Comparison of ENCODE assay signal across 21 cellular contexts in the genomic region with DNA sequence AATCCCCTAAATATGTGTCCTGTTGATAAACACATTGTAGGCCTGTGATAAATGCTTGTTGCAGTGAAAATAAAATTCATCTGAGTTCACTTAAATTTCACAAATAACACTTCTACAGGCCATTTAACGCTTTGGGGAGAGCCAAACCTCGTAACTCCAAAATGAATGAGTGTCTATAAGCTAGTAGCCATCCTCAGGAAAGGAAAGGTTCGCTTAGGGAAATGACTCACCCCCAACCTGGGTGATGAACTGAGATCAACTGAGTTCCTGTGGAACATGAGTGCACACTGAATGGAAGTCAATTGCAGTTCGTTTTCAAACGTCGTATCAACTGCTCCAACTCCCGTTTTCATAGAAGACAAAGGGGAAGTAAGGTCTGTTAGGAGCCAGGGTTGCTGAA.
DNase-seq lines count a peak whose midpoint lies in the region; ATAC-seq, FAIRE-seq and TF ChIP-seq lines count a peak whose summit lies in the region.
"Had no signal": no experiment of that assay in that cellular context is flagged by ENCODE, and none has a peak within 500 bp of the region (broad histone marks: within the 10 kb centered on the region; RNA-seq: fewer than 3 reads in every experiment).

No MANE protein-coding gene starts in this region.

- no peak overlapping the region for H3K4me3 ChIP-seq in OCI-LY7 (ENCODE audit: low read depth, low read length, poor library complexity, severe bottlenecking)
- H3K4me3 ChIP-seq in astrocyte (ENCODE audit: insufficient read depth, low read depth, low read length), result no peak overlapping the region
- H3K4me3 ChIP-seq: ascending aorta, mucosa of descending colon, tibial artery had no signal

- BruUV-seq in OCI-LY7 (replicated peaks; lab: Mats Ljungman, UMichigan), result no TSS peak

- ATAC-seq in stimulated activated naive CD8-positive, alpha-beta T cell treated with anti-CD3 and anti-CD28 coated beads, Interleukin-15, Interleukin-2, amounts not matched to agents 100 U/mL and 50 U/mL, for 24 hours, result no peak
- ATAC-seq in HG03521 (IDR thresholded peaks at IDR 0.05; ENCODE audit: unreplicated experiment), result no peak
- ATAC-seq: HCT116, left ventricle myocardium superior, mucosa of descending colon had no signal

- H3K27me3 ChIP-seq in astrocyte (ENCODE audit: insufficient read depth, low read length), result no peaks in the 10 kb centered on the region
- H3K27me3 ChIP-seq: ascending aorta, BE2C, tibial artery had no signal

- peak overlapping the region; percentile 91 for H3K27ac Mint-ChIP-seq in stimulated activated naive CD8-positive, alpha-beta T cell treated with anti-CD3 and anti-CD28 coated beads, Interleukin-15, Interleukin-2, amounts not matched to agents 100 ng/mL and 50 ng/mL, for 24 hours
- H3K27ac Mint-ChIP-seq in astrocyte (ENCODE audit: unreplicated experiment), result no peak overlapping the region
- H3K27ac Mint-ChIP-seq: endodermal cell had no signal

- H3K4me2 ChIP-seq in OCI-LY7 (ENCODE audit: low read length) (no peak overlapping the region), astrocyte (ENCODE audit: low read length) (peak overlapping the region; percentile 8)

- peak overlapping the region; percentile 12 for H3K4me3 Mint-ChIP-seq in stimulated activated naive CD8-positive, alpha-beta T cell treated with anti-CD3 and anti-CD28 coated beads, Interleukin-15, Interleukin-2, amounts not matched to agents 100 ng/mL and 50 ng/mL, for 24 hours
- no peak overlapping the region for H3K4me3 Mint-ChIP-seq in astrocyte (ENCODE audit: unreplicated experiment)
- H3K4me3 Mint-ChIP-seq: endodermal cell had no signal

- H3K36me3 Mint-ChIP-seq in stimulated activated naive CD8-positive, alpha-beta T cell treated with anti-CD3 and anti-CD28 coated beads, Interleukin-15, Interleukin-2, amounts not matched to agents 100 ng/mL and 50 ng/mL, for 24 hours (ENCODE audit: low read depth), result peaks cover 6% of the 10 kb centered on the region
- no peaks in the 10 kb centered on the region for H3K36me3 Mint-ChIP-seq in astrocyte (ENCODE audit: low read depth, unreplicated experiment)

- CTCF ChIA-PET in OCI-LY7 (lab: Charles Lee; ENCODE audit: unreplicated experiment), result no interaction called here

- H3K27me3 Mint-ChIP-seq in stimulated activated naive CD8-positive, alpha-beta T cell treated with anti-CD3 and anti-CD28 coated beads, Interleukin-15, Interleukin-2, amounts not matched to agents 100 ng/mL and 50 ng/mL, for 24 hours, result no peaks in the 10 kb centered on the region
- peaks cover 3% of the 10 kb centered on the region for H3K27me3 Mint-ChIP-seq in astrocyte (ENCODE audit: low read depth, unreplicated experiment)

- no peak for DNase-seq in stimulated activated naive CD8-positive, alpha-beta T cell treated with anti-CD3 and anti-CD28 coated beads, Interleukin-15, Interleukin-2, amounts not matched to agents 100 U/mL and 50 U/mL, for 24 hours
- DNase-seq in OCI-LY7 (ENCODE audit: low spot score) (peak; percentile 13), astrocyte (ENCODE audit: low read depth) (no peak), NCI-H446 treated with DMSO at 0.1 percent for 48 hours (lab: John Stamatoyannopoulos, UW) (no peak), T1000 (lab: John Stamatoyannopoulos, UW) (no peak)
- DNase-seq: activated effector memory CD4-positive, alpha-beta T cell treated with Interleukin-2 at 50 U/mL for 16 hours; BE2C; endodermal cell; left ventricle myocardium superior; mucosa of descending colon; NCI-H1048; NCI-H2029; NCI-H345; occipital lobe; retina; SW 1271; tibial artery had no signal

- H3K9me3 Mint-ChIP-seq in stimulated activated naive CD8-positive, alpha-beta T cell treated with anti-CD3 and anti-CD28 coated beads, Interleukin-15, Interleukin-2, amounts not matched to agents 100 ng/mL and 50 ng/mL, for 24 hours, result peaks cover 22% of the 10 kb centered on the region
- peaks cover 2% of the 10 kb centered on the region for H3K9me3 Mint-ChIP-seq in astrocyte (ENCODE audit: unreplicated experiment)

- H3K79me2 ChIP-seq in OCI-LY7 (ENCODE audit: insufficient read depth, low read depth, low read length), result no peaks in the 10 kb centered on the region
- H3K79me2 ChIP-seq in astrocyte (ENCODE audit: insufficient read depth, low read length), result no peaks in the 10 kb centered on the region

- H3K9me3 ChIP-seq in OCI-LY7 (ENCODE audit: low read length) (no peaks in the 10 kb centered on the region), astrocyte (ENCODE audit: insufficient read depth, low read depth, low read length) (no peaks in the 10 kb centered on the region)
- H3K9me3 ChIP-seq: ascending aorta, BE2C, mucosa of descending colon, tibial artery had no signal

- H3K9me2 ChIP-seq in OCI-LY7 (ENCODE audit: insufficient read depth, low read length), result no peaks in the 10 kb centered on the region

- no peak overlapping the region for H3K27ac ChIP-seq in OCI-LY7 (ENCODE audit: low read depth, low read length, poor library complexity, severe bottlenecking)
- H3K27ac ChIP-seq in astrocyte (ENCODE audit: low read depth, low read length), result no peak overlapping the region
- H3K27ac ChIP-seq: ascending aorta, tibial artery had no signal

- FAIRE-seq in astrocyte (lab: Jason Lieb, UNC), result no peak

- H2AFZ ChIP-seq in OCI-LY7 (ENCODE audit: low read length) (no peak overlapping the region), astrocyte (ENCODE audit: low read depth, low read length) (peak overlapping the region; percentile 1)

- intact Hi-C loops in OCI-LY7 (cut with micrococcal nuclease; ENCODE audit: unreplicated experiment), result no loop called here

- peaks cover 32% of the 10 kb centered on the region for H3K4me1 ChIP-seq in OCI-LY7 (ENCODE audit: insufficient read depth, low read length, poor library complexity, severe bottlenecking)
- peaks cover 19% of the 10 kb centered on the region for H3K4me1 ChIP-seq in astrocyte (ENCODE audit: insufficient read depth, low read length)
- H3K4me1 ChIP-seq: BE2C had no signal

- H4K20me1 ChIP-seq in OCI-LY7 (ENCODE audit: insufficient read depth, low read length) (no peaks in the 10 kb centered on the region), astrocyte (ENCODE audit: insufficient read depth, low read length) (no peaks in the 10 kb centered on the region)

- H3K36me3 ChIP-seq in OCI-LY7 (ENCODE audit: insufficient read depth, low read length) (no peaks in the 10 kb centered on the region), astrocyte (ENCODE audit: insufficient read depth, low read length) (no peaks in the 10 kb centered on the region)
- H3K36me3 ChIP-seq: ascending aorta, BE2C, tibial artery had no signal

- TF ChIP-seq CTCF in OCI-LY7 (conservative IDR thresholded peaks at IDR 0.05; ENCODE audit: low read length), result no peak
- TF ChIP-seq CTCF in astrocyte (IDR thresholded peaks at IDR 0.05; ENCODE audit: insufficient read depth, low read depth, low read length), result no peak

- peaks cover 36% of the 10 kb centered on the region for H3K4me1 Mint-ChIP-seq in stimulated activated naive CD8-positive, alpha-beta T cell treated with anti-CD3 and anti-CD28 coated beads, Interleukin-15, Interleukin-2, amounts not matched to agents 100 ng/mL and 50 ng/mL, for 24 hours (ENCODE audit: low read depth)
- H3K4me1 Mint-ChIP-seq in astrocyte (ENCODE audit: low read depth, unreplicated experiment), result peaks cover 10% of the 10 kb centered on the region

- no peak overlapping the region for H3K9ac ChIP-seq in astrocyte (ENCODE audit: low read length)

- POLR2A ChIA-PET in OCI-LY7 (lab: Charles Lee), result interaction anchor here (0.7 to 1.2 kb wide), 3 partner anchors 33 to 376 kb away, joined by 3 to 4 read pairs (median 3); no protein-coding TSS in a partner anchor
